13 cellular contexts compared by ENCODE assay signal in the genomic region with DNA sequence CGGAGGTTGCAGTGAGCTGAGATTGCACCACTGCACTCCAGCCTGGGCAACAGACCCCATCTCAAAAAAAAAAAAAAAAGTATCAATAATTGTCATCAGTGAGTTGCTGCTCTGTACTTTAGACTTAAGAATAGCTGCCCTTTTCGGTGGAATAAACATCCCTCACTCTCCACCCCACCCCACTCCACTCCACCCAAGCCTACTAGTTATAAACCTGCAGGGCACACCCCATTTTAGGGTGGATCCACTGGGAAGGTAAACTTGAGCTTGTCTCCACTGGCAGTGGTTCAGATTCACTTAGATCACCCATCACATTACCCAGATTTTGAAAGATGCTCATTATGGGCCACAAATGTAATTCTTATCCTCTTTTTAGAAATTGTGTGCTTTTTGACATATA.
DNase-seq lines count a peak whose midpoint lies in the region; ATAC-seq and TF ChIP-seq lines count a peak whose summit lies in the region.
"Had no signal": no experiment of that assay in that cellular context is flagged by ENCODE, and none has a peak within 500 bp of the region (broad histone marks: within the 10 kb centered on the region; RNA-seq: fewer than 3 reads in every experiment).

No MANE protein-coding gene starts in this region.

- H3K4me1 ChIP-seq in breast epithelium (no peaks in the 10 kb centered on the region), transverse colon (peaks cover 15 to 41% (median 39%) of the 10 kb centered on the region in 4 donors)

- H3K27me3 ChIP-seq in breast epithelium (no peaks in the 10 kb centered on the region), transverse colon (no peaks in the 10 kb centered on the region)
- H3K27me3 ChIP-seq: BLaER1 had no signal

- peaks cover 14% of the 10 kb centered on the region for H3K36me3 Mint-ChIP-seq in memory B cell

- no peak overlapping the region for H3K4me3 Mint-ChIP-seq in memory B cell
- H3K4me3 Mint-ChIP-seq: activated CD4-positive, alpha-beta T cell treated with anti-CD3 and anti-CD28 coated beads, Interleukin-2, amount 10 ng/mL, durations not matched to agents 24 days and 14 days; activated naive CD8-positive, alpha-beta T cell treated with anti-CD3 and anti-CD28 coated beads for 36 hours; endodermal cell; stimulated activated naive CD8-positive, alpha-beta T cell treated with anti-CD3 and anti-CD28 coated beads, Interleukin-15, Interleukin-2, amounts not matched to agents 100 ng/mL and 50 ng/mL, for 24 hours had no signal

- TF ChIP-seq CTCF in breast epithelium (IDR thresholded peaks at IDR 0.05) = no peak
- TF ChIP-seq CTCF in transverse colon (IDR thresholded peaks at IDR 0.05) = no peak

- peak overlapping the region; percentile 86 for H3K27ac Mint-ChIP-seq in memory B cell
- H3K27ac Mint-ChIP-seq: activated CD4-positive, alpha-beta T cell treated with anti-CD3 and anti-CD28 coated beads, Interleukin-2, amount 10 ng/mL, durations not matched to agents 24 days and 14 days; activated naive CD8-positive, alpha-beta T cell treated with anti-CD3 and anti-CD28 coated beads for 36 hours; endodermal cell; stimulated activated naive CD8-positive, alpha-beta T cell treated with anti-CD3 and anti-CD28 coated beads, Interleukin-15, Interleukin-2, amounts not matched to agents 100 ng/mL and 50 ng/mL, for 24 hours had no signal

- no peak for ATAC-seq in memory B cell (ENCODE audit: low read depth)
- no peak for ATAC-seq in HG03196 (IDR thresholded peaks at IDR 0.05; ENCODE audit: unreplicated experiment)

- peaks cover 56% of the 10 kb centered on the region for H3K4me1 Mint-ChIP-seq in memory B cell
- H3K4me1 Mint-ChIP-seq: activated CD4-positive, alpha-beta T cell treated with anti-CD3 and anti-CD28 coated beads, Interleukin-2, amount 10 ng/mL, durations not matched to agents 24 days and 14 days; activated naive CD8-positive, alpha-beta T cell treated with anti-CD3 and anti-CD28 coated beads for 36 hours had no signal

- TF ChIP-seq EP300 in transverse colon (IDR thresholded peaks at IDR 0.05; ENCODE audit: low read depth) = no peak

- DNase-seq in NCI-H69 (lab: John Stamatoyannopoulos, UW) (peak; percentile 33), breast epithelium (ENCODE audit: low spot score in 2 of 2) (no peak), memory B cell (ENCODE audit: low spot score in 2 of 2) (no peak), transverse colon (peak; percentile 52)
- DNase-seq in stimulated activated CD4-positive, alpha-beta T cell treated with anti-CD3 and anti-CD28 coated beads, Interleukin-4, amount 100 ng/mL, for 1 hour = no peak
- DNase-seq in activated T-cell treated with anti-CD3 and anti-CD28 coated beads, Interleukin-2, amount 50 U/mL, for 1 hour = no peak
- DNase-seq: activated CD4-positive, alpha-beta T cell treated with anti-CD3 and anti-CD28 coated beads, Interleukin-2, amount 10 ng/mL, durations not matched to agents 24 days and 14 days; activated naive CD8-positive, alpha-beta T cell treated with anti-CD3 and anti-CD28 coated beads for 36 hours; NCI-H1105 had no signal

- WGBS in transverse colon (ENCODE audit: low coverage in 1 of 2), 2 donors = 73 to 80% methylated on average over 1 to 2 of the region's 2 CpGs

- no peaks in the 10 kb centered on the region for H3K27me3 Mint-ChIP-seq in memory B cell
- H3K27me3 Mint-ChIP-seq: activated CD4-positive, alpha-beta T cell treated with anti-CD3 and anti-CD28 coated beads, Interleukin-2, amount 10 ng/mL, durations not matched to agents 24 days and 14 days; activated naive CD8-positive, alpha-beta T cell treated with anti-CD3 and anti-CD28 coated beads for 36 hours; stimulated activated naive CD8-positive, alpha-beta T cell treated with anti-CD3 and anti-CD28 coated beads, Interleukin-15, Interleukin-2, amounts not matched to agents 100 ng/mL and 50 ng/mL, for 24 hours had no signal

- in situ Hi-C loops in transverse colon (cut with MboI; ENCODE audit: low pct_ligation_motif_present in 1 of 4, low pct_unique_long_range_greater_than_20kb in 1 of 4, low sequenced_read_pairs in 3 of 4) = no loop called here

- intact Hi-C loops in breast epithelium (cut with DNase I; ENCODE audit: low total_unique reads) = no loop called here
- intact Hi-C loops in transverse colon (cut with DNase I; ENCODE audit: low total_unique reads) = no loop called here

- no peak overlapping the region for H3K4me3 ChIP-seq in breast epithelium
- H3K4me3 ChIP-seq in transverse colon = no peak overlapping the region
- H3K4me3 ChIP-seq: BLaER1 had no signal

- no peaks in the 10 kb centered on the region for H3K9me3 ChIP-seq in breast epithelium
- H3K9me3 ChIP-seq in transverse colon = no peaks in the 10 kb centered on the region
- H3K9me3 ChIP-seq: BLaER1 had no signal

- H3K27ac ChIP-seq in breast epithelium (peak overlapping the region; percentile 21 to 63), transverse colon (peak overlapping the region; percentile 43 to 74 (median 61))
- H3K27ac ChIP-seq: BLaER1 had no signal

- H3K9me3 Mint-ChIP-seq in memory B cell = no peaks in the 10 kb centered on the region
- H3K9me3 Mint-ChIP-seq: activated CD4-positive, alpha-beta T cell treated with anti-CD3 and anti-CD28 coated beads, Interleukin-2, amount 10 ng/mL, durations not matched to agents 24 days and 14 days; activated naive CD8-positive, alpha-beta T cell treated with anti-CD3 and anti-CD28 coated beads for 36 hours; endodermal cell; stimulated activated naive CD8-positive, alpha-beta T cell treated with anti-CD3 and anti-CD28 coated beads, Interleukin-15, Interleukin-2, amounts not matched to agents 100 ng/mL and 50 ng/mL, for 24 hours had no signal

- no peak for TF ChIP-seq POLR2A in breast epithelium (IDR thresholded peaks at IDR 0.05)
- TF ChIP-seq POLR2A in transverse colon (IDR thresholded peaks at IDR 0.05) = no peak

- no peaks in the 10 kb centered on the region for H3K36me3 ChIP-seq in breast epithelium
- H3K36me3 ChIP-seq in transverse colon = peaks cover 0 to 22% (median 5%) of the 10 kb centered on the region in 4 donors

Comparison
In these comparisons a context has a peak if more than half of its experiments do, and no peak if none do; other contexts are left out.
1. DNase-seq: peak in NCI-H69 (single experiment) and transverse colon (single experiment); none in breast epithelium (0 of 2), memory B cell (0 of 2), stimulated activated CD4-positive, alpha-beta T cell treated with anti-CD3 and anti-CD28 coated beads, Interleukin-4, amount 100 ng/mL, for 1 hour (single experiment) and activated T-cell treated with anti-CD3 and anti-CD28 coated beads, Interleukin-2, amount 50 U/mL, for 1 hour (single experiment).